ENCODE assay signal across 17 cellular contexts in the genomic region with DNA sequence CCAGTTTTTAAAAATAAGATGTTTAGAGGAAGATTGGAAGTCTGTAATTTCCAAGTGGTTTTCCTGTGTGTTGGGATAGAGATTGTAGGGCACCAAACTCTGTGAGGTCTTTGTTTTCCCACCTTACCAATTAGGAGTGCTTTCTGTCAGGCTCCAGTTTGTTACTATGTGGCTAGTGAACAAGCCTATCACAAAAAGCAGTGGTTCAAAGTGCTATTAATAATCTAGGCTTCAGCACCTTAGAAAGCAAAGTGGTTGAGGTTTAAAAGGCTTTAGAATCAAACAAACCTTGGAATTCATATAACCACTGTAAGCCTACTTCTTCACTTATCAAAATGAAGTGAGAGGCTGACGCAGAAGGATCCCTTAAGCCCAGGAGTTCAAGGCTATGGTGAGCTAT. TPM values are rescaled to one million over a fixed set of nuclear protein-coding genes. Genes with fewer than 3 reads are reported as not detected.
DNase-seq lines count a peak whose midpoint lies in the region; ATAC-seq and TF ChIP-seq lines count a peak whose summit lies in the region.
"Had no signal": no experiment of that assay in that cellular context is flagged by ENCODE, and none has a peak within 500 bp of the region (broad histone marks: within the 10 kb centered on the region; RNA-seq: fewer than 3 reads in every experiment).

No MANE protein-coding gene starts in this region.

- H3K27me3 ChIP-seq in cardiac muscle cell (no peaks in the 10 kb centered on the region), osteoblast (ENCODE audit: insufficient read depth, low read length) (no peaks in the 10 kb centered on the region), testis (no peaks in the 10 kb centered on the region), WERI-Rb-1 (ENCODE audit: insufficient read depth, low read depth, severe bottlenecking) (no peaks in the 10 kb centered on the region), esophagus squamous epithelium (no peaks in the 10 kb centered on the region)

- no peaks in the 10 kb centered on the region for H3K79me2 ChIP-seq in osteoblast (ENCODE audit: insufficient read depth, low read length)

- intact Hi-C loops in Right ventricle myocardium inferior (cut with DNase I) (no loop called here), testis (cut with DNase I; ENCODE audit: low total_unique reads) (no loop called here), esophagus squamous epithelium (cut with DNase I) (no loop called here)

- H3K4me2 ChIP-seq in osteoblast (ENCODE audit: insufficient read depth, low read length), result peak overlapping the region; percentile 36

- ATAC-seq in Right ventricle myocardium inferior (no peak), GM21529 (IDR thresholded peaks at IDR 0.05; ENCODE audit: unreplicated experiment) (no peak)
- ATAC-seq: K562 had no signal

- TF ChIP-seq POLR2A in testis (IDR thresholded peaks at IDR 0.05) (no peak), esophagus squamous epithelium (IDR thresholded peaks at IDR 0.05) (no peak)

- peak in 1 of 2 donors; percentile 46 for DNase-seq in cardiac muscle cell (ENCODE audit: low read depth in 1 of 2, low spot score in 1 of 2)
- DNase-seq in Right ventricle myocardium inferior (ENCODE audit: missing footprints), result no peak
- DNase-seq in Daoy (ENCODE audit: low read depth), result peak; percentile 5
- peak; percentile 70 for DNase-seq in osteoblast (ENCODE audit: insufficient read length, low spot score, missing footprints)
- DNase-seq in testis, result no peak
- DNase-seq in WERI-Rb-1, result no peak
- DNase-seq in esophagus squamous epithelium (lab: John Stamatoyannopoulos, UW), result no peak
- DNase-seq: ACHN; CD4-positive, alpha-beta memory T cell; COR-L47; DND-41; GF-D8 had no signal

- TF ChIP-seq CTCF in cardiac muscle cell (IDR thresholded peaks at IDR 0.05; ENCODE audit: low read depth, low read length) (no peak), osteoblast (IDR thresholded peaks at IDR 0.05; ENCODE audit: extremely low read depth, low read depth, low read length) (no peak), testis (IDR thresholded peaks at IDR 0.05) (no peak), WERI-Rb-1 (IDR thresholded peaks at IDR 0.05; ENCODE audit: low read depth, low read length) (no peak), esophagus squamous epithelium (IDR thresholded peaks at IDR 0.05) (no peak)

- H3K9me3 ChIP-seq in cardiac muscle cell (ENCODE audit: low read depth), result no peaks in the 10 kb centered on the region
- no peaks in the 10 kb centered on the region for H3K9me3 ChIP-seq in osteoblast (ENCODE audit: low read depth, low read length)
- H3K9me3 ChIP-seq in testis, result no peaks in the 10 kb centered on the region
- H3K9me3 ChIP-seq in WERI-Rb-1 (ENCODE audit: severe bottlenecking), result no peaks in the 10 kb centered on the region
- no peaks in the 10 kb centered on the region for H3K9me3 ChIP-seq in esophagus squamous epithelium
- H3K9me3 ChIP-seq: HAP-1 had no signal

- WGBS in testis, 2 donors, result 76 to 84% methylated on average over 1 of the region's 1 CpG
- WGBS in esophagus squamous epithelium, 2 donors, result 93 to 100% methylated on average over 1 of the region's 1 CpG

- H3K4me1 ChIP-seq in cardiac muscle cell (ENCODE audit: low read depth) (peaks cover 9% of the 10 kb centered on the region), osteoblast (ENCODE audit: insufficient read depth, low read length) (peaks cover 16% of the 10 kb centered on the region), testis (peaks cover 9% of the 10 kb centered on the region), esophagus squamous epithelium (no peaks in the 10 kb centered on the region)

- H4K20me1 ChIP-seq in osteoblast (ENCODE audit: insufficient read depth, low read length), result peaks cover 4% of the 10 kb centered on the region

- H3K36me3 ChIP-seq in cardiac muscle cell, result peaks cover 8% of the 10 kb centered on the region
- H3K36me3 ChIP-seq in osteoblast (ENCODE audit: insufficient read depth, low read length), result peaks cover 10% of the 10 kb centered on the region
- H3K36me3 ChIP-seq in testis (ENCODE audit: low read depth, missing control alignments), result no peaks in the 10 kb centered on the region
- peaks cover 40% of the 10 kb centered on the region for H3K36me3 ChIP-seq in WERI-Rb-1
- H3K36me3 ChIP-seq in esophagus squamous epithelium, result peaks cover 5 to 99% (median 7%) of the 10 kb centered on the region in 3 donors
- H3K36me3 ChIP-seq: HAP-1 had no signal

- H2AFZ ChIP-seq in osteoblast (ENCODE audit: low read length), result no peak overlapping the region

- H3K4me3 ChIP-seq in cardiac muscle cell (no peak overlapping the region), osteoblast (ENCODE audit: insufficient read depth, low read length) (no peak overlapping the region), testis (no peak overlapping the region), WERI-Rb-1 (ENCODE audit: low read depth, low read length) (no peak overlapping the region), esophagus squamous epithelium (no peak overlapping the region)
- H3K4me3 ChIP-seq: HAP-1, K562 had no signal

- H3K27ac ChIP-seq in cardiac muscle cell (peak overlapping the region; percentile 73), osteoblast (ENCODE audit: low read depth, low read length) (peak overlapping the region; percentile 48), testis (peak overlapping the region; percentile 53 to 69), WERI-Rb-1 (no peak overlapping the region), esophagus squamous epithelium (no peak overlapping the region)
- H3K27ac ChIP-seq: 22Rv1, C4-2B had no signal

RNA-seq across cellular contexts. Expression of gene ANAPC16, which starts 11.1 kb away (rescaled TPM):
- 92.2 and 103 TPM in 2 replicates for total RNA-seq in cardiac muscle cell
- polyA plus RNA-seq in cardiac muscle cell, result 242 and 283 TPM in 2 replicates
- total RNA-seq in Right ventricle myocardium inferior, result 239 TPM
- total RNA-seq in Daoy (2014; rRNA removed; shearing (Covaris generic)), result 27.2 and 48.3 TPM in 2 replicates
- 50.7 and 58.0 TPM in 2 replicates for total RNA-seq in osteoblast
- total RNA-seq in testis, result 10 to 100 TPM; 43.8 to 47.9 TPM
- 96.0 TPM for polyA plus RNA-seq in testis (ENCODE audit: insufficient read depth, low read depth, low replicate concordance)
- 100 to 1,000 TPM in 1 of 4 donors, 10 to 100 TPM in 3; 34.2 to 104 (median 58.1) TPM for total RNA-seq in esophagus squamous epithelium

RNA-seq across cellular contexts. Expression of gene ASCC1, which starts 11.4 kb away (rescaled TPM):
- 41.3 and 47.9 TPM in 2 replicates for total RNA-seq in cardiac muscle cell
- polyA plus RNA-seq in cardiac muscle cell, result 58.4 and 61.0 TPM in 2 replicates
- total RNA-seq in Right ventricle myocardium inferior, result 35.4 TPM
- 16.5 and 24.6 TPM in 2 replicates for total RNA-seq in Daoy (2014; rRNA removed; shearing (Covaris generic))
- 40.2 and 50.1 TPM in 2 replicates for total RNA-seq in osteoblast
- 10 to 100 TPM; 48.8 to 58.3 TPM for total RNA-seq in testis
- 47.4 TPM for polyA plus RNA-seq in testis (ENCODE audit: insufficient read depth, low read depth, low replicate concordance)
- total RNA-seq in esophagus squamous epithelium, result 10 to 100 TPM; 18.7 to 28.4 (median 24.7) TPM

Comparison
In these comparisons a context has a peak if more than half of its experiments do, and no peak if none do; other contexts are left out.
1. DNase-seq: peak in Daoy (single experiment) and osteoblast (single experiment); none in Right ventricle myocardium inferior (single experiment), testis (single experiment), WERI-Rb-1 (single experiment) and esophagus squamous epithelium (single experiment).
2. H3K27ac ChIP-seq: peak in cardiac muscle cell (single experiment), osteoblast (single experiment) and testis (2 of 2); none in WERI-Rb-1 (single experiment) and esophagus squamous epithelium (0 of 4).